In genomic region chr10:74967850-74968620, GRCh38 we compare ENCODE assay signal across 10 cellular contexts.
DNase-seq lines count a peak whose midpoint lies in the region; ATAC-seq and TF ChIP-seq lines count a peak whose summit lies in the region.
"Had no signal": no experiment of that assay in that cellular context is flagged by ENCODE, and none has a peak within 500 bp of the region (broad histone marks: within the 10 kb centered on the region; RNA-seq: fewer than 3 reads in every experiment).

No MANE protein-coding gene starts in this region.

- ATAC-seq in GM18909 (IDR thresholded peaks at IDR 0.05; ENCODE audit: poor library complexity, unreplicated experiment), result no peak

- no peaks in the 10 kb centered on the region for H3K9me3 Mint-ChIP-seq in activated T-helper 2 cell treated with anti-CD3 and anti-CD28 coated beads, Interferon-gamma antibody, Interleukin-2, Interleukin-4, amounts not matched to agents 10 μg/mL and 5 μg/mL and 100 μg/mL, durations not matched to agents 14 hours and 24 hours and 36 hours
- H3K9me3 Mint-ChIP-seq in nephron progenitor cell, result peaks cover 8% of the 10 kb centered on the region
- H3K9me3 Mint-ChIP-seq in Calu3 (ENCODE audit: low read depth, unreplicated experiment), result no peaks in the 10 kb centered on the region

- DNase-seq in NCI-H510A treated with DMSO at 0.1 percent for 48 hours (lab: John Stamatoyannopoulos, UW) (peak; percentile 81), NCI-H510A (lab: John Stamatoyannopoulos, UW) (no peak), NCI-H146 (lab: John Stamatoyannopoulos, UW) (peak; percentile 92), nephron progenitor cell (no peak), BE2C (no peak), Calu3 (no peak)
- no peak for DNase-seq in activated T-helper 2 cell treated with anti-CD3 and anti-CD28 coated beads, Interferon-gamma antibody, Interleukin-2, Interleukin-4, amounts not matched to agents 10 μg/mL and 5 μg/mL and 100 μg/mL, durations not matched to agents 14 hours and 24 hours and 36 hours (ENCODE audit: low spot score)
- DNase-seq: stimulated activated CD4-positive, alpha-beta T cell treated with anti-CD3 and anti-CD28 coated beads, Interleukin-12 subunit alpha, Interleukin-12 subunit beta, amount 100 ng/mL, for 4 hours; SW 1271 had no signal

- no peak overlapping the region for H3K27ac Mint-ChIP-seq in activated T-helper 2 cell treated with anti-CD3 and anti-CD28 coated beads, Interferon-gamma antibody, Interleukin-2, Interleukin-4, amounts not matched to agents 10 μg/mL and 5 μg/mL and 100 μg/mL, durations not matched to agents 14 hours and 24 hours and 36 hours
- H3K27ac Mint-ChIP-seq in nephron progenitor cell, result peak overlapping the region; percentile 4
- H3K27ac Mint-ChIP-seq in Calu3 (ENCODE audit: unreplicated experiment), result no peak overlapping the region

- peak overlapping the region; percentile 11 for H3K4me3 Mint-ChIP-seq in activated T-helper 2 cell treated with anti-CD3 and anti-CD28 coated beads, Interferon-gamma antibody, Interleukin-2, Interleukin-4, amounts not matched to agents 10 μg/mL and 5 μg/mL and 100 μg/mL, durations not matched to agents 14 hours and 24 hours and 36 hours (ENCODE audit: low read depth)
- H3K4me3 Mint-ChIP-seq in nephron progenitor cell, result no peak overlapping the region
- no peak overlapping the region for H3K4me3 Mint-ChIP-seq in Calu3 (ENCODE audit: low read depth, unreplicated experiment)

- no peaks in the 10 kb centered on the region for H3K36me3 ChIP-seq in BE2C

- H3K4me3 ChIP-seq in BE2C (ENCODE audit: low read depth, low read length), result no peak overlapping the region

- peaks cover 22% of the 10 kb centered on the region for H3K36me3 Mint-ChIP-seq in activated T-helper 2 cell treated with anti-CD3 and anti-CD28 coated beads, Interferon-gamma antibody, Interleukin-2, Interleukin-4, amounts not matched to agents 10 μg/mL and 5 μg/mL and 100 μg/mL, durations not matched to agents 14 hours and 24 hours and 36 hours (ENCODE audit: low read depth)
- H3K36me3 Mint-ChIP-seq in nephron progenitor cell (ENCODE audit: low read depth) (peaks cover 37% of the 10 kb centered on the region), Calu3 (ENCODE audit: insufficient read depth, unreplicated experiment) (no peaks in the 10 kb centered on the region)

- no TSS peak for BruUV-seq in Calu3 (replicated peaks; lab: Mats Ljungman, UMichigan)

- no peaks in the 10 kb centered on the region for H3K27me3 ChIP-seq in BE2C

- H3K9me3 ChIP-seq in BE2C, result no peaks in the 10 kb centered on the region

- peaks cover 30% of the 10 kb centered on the region for H3K4me1 Mint-ChIP-seq in activated T-helper 2 cell treated with anti-CD3 and anti-CD28 coated beads, Interferon-gamma antibody, Interleukin-2, Interleukin-4, amounts not matched to agents 10 μg/mL and 5 μg/mL and 100 μg/mL, durations not matched to agents 14 hours and 24 hours and 36 hours (ENCODE audit: low read depth)
- H3K4me1 Mint-ChIP-seq in nephron progenitor cell (peaks cover 32% of the 10 kb centered on the region), Calu3 (ENCODE audit: low read depth, unreplicated experiment) (peaks cover 10% of the 10 kb centered on the region)

- no peaks in the 10 kb centered on the region for H3K27me3 Mint-ChIP-seq in activated T-helper 2 cell treated with anti-CD3 and anti-CD28 coated beads, Interferon-gamma antibody, Interleukin-2, Interleukin-4, amounts not matched to agents 10 μg/mL and 5 μg/mL and 100 μg/mL, durations not matched to agents 14 hours and 24 hours and 36 hours (ENCODE audit: low read depth)
- no peaks in the 10 kb centered on the region for H3K27me3 Mint-ChIP-seq in nephron progenitor cell (ENCODE audit: low read depth, poor library complexity)
- H3K27me3 Mint-ChIP-seq in Calu3 (ENCODE audit: unreplicated experiment), result no peaks in the 10 kb centered on the region

- intact Hi-C loops in activated T-helper 2 cell treated with anti-CD3 and anti-CD28 coated beads, Interferon-gamma antibody, Interleukin-2, Interleukin-4, amounts not matched to agents 10 μg/mL and 5 μg/mL and 100 μg/mL, durations not matched to agents 14 hours and 24 hours and 36 hours (cut with micrococcal nuclease), result no loop called here
- intact Hi-C loops in Calu3 (cut with micrococcal nuclease; ENCODE audit: unreplicated experiment), result no loop called here

- CTCF ChIA-PET in Calu3 (lab: Charles Lee), result interaction anchor here (0.6 to 1.1 kb wide), 4 partner anchors 11 to 348 kb away, joined by 3 to 4 read pairs (median 4); no protein-coding TSS in a partner anchor

- TF ChIP-seq CTCF in nephron progenitor cell (IDR thresholded peaks at IDR 0.05) (no peak), BE2C (IDR thresholded peaks at IDR 0.05; ENCODE audit: low read depth, low read length) (no peak), Calu3 (IDR thresholded peaks at IDR 0.05; ENCODE audit: unreplicated experiment) (no peak)

- H3K4me1 ChIP-seq in BE2C, result no peaks in the 10 kb centered on the region; the same call in 1 of the 2 replicates

Comparison
In these comparisons a context has a peak if more than half of its experiments do, and no peak if none do; other contexts are left out.
1. DNase-seq: peak in NCI-H510A treated with DMSO at 0.1 percent for 48 hours (single experiment) and NCI-H146 (single experiment); none in NCI-H510A (single experiment), activated T-helper 2 cell treated with anti-CD3 and anti-CD28 coated beads, Interferon-gamma antibody, Interleukin-2, Interleukin-4, amounts not matched to agents 10 μg/mL and 5 μg/mL and 100 μg/mL, durations not matched to agents 14 hours and 24 hours and 36 hours (single experiment), nephron progenitor cell (single experiment), BE2C (single experiment) and Calu3 (single experiment).